7 cellular contexts compared by ENCODE assay signal in the genomic region with DNA sequence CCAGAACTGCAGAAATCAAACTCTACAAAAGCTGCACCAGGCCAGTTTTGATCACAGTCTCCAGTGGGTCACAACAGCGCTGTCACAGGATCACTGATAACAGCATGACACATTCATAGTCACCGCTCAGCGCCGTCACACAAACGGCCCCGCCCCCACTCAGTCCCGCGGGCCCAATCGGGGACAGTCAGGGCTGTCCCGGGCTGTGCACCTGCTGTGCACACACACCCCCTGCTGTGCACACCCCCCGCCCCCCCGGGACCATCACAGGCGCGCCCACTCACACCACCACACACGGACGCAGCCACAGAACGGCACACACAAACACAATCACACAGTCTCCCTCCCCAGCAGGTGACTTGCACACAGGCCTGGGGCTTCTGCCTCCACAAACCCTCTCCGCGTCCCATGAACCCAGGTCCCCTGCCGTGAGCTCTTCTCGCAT. TPM values are rescaled to one million over a fixed set of nuclear protein-coding genes. Genes with fewer than 3 reads are reported as not detected.
DNase-seq lines count a peak whose midpoint lies in the region; ATAC-seq and TF ChIP-seq lines count a peak whose summit lies in the region.

No MANE protein-coding gene starts in this region.

- H3K9me3 ChIP-seq in SJCRH30 (replicated peaks) (peaks cover 2% of the 10 kb centered on the region; the same call in 1 of the 2 replicates), cardiac muscle cell (ENCODE audit: low read depth) (no peaks in the 10 kb centered on the region), parathyroid adenoma (ENCODE audit: control insufficient read depth, low read length) (no peaks in the 10 kb centered on the region), transverse colon (peaks cover 0 to 9% of the 10 kb centered on the region in 2 donors)

- TF ChIP-seq EP300 in transverse colon (IDR thresholded peaks at IDR 0.05; ENCODE audit: low read depth) = no peak

- no peak for TF ChIP-seq CTCF in cardiac muscle cell (IDR thresholded peaks at IDR 0.05; ENCODE audit: low read depth, low read length)
- TF ChIP-seq CTCF in parathyroid adenoma (IDR thresholded peaks at IDR 0.05) = no peak
- no peak for TF ChIP-seq CTCF in transverse colon (IDR thresholded peaks at IDR 0.05)

- TF ChIP-seq POLR2A in transverse colon (IDR thresholded peaks at IDR 0.05) = no peak

- H3K79me2 ChIP-seq in parathyroid adenoma = no peaks in the 10 kb centered on the region

- H3K36me3 ChIP-seq in SJCRH30 (peaks cover 3% of the 10 kb centered on the region), cardiac muscle cell (peaks cover 16% of the 10 kb centered on the region), parathyroid adenoma (ENCODE audit: control insufficient read depth, insufficient read depth, low read length) (no peaks in the 10 kb centered on the region), transverse colon (no peaks in the 10 kb centered on the region)

- DNase-seq in SJCRH30 (peak; percentile 53 to 65), cardiac muscle cell (ENCODE audit: low read depth in 1 of 2, low spot score in 1 of 2) (peak; percentile 20 to 70), transverse colon (peak; percentile 38)
- DNase-seq in activated naive CD4-positive, alpha-beta T cell treated with Interleukin-2 at 50 U/mL for 16 hours = peak; percentile 91

- no peak overlapping the region for H3K9ac ChIP-seq in parathyroid adenoma

- intact Hi-C loops in transverse colon (cut with DNase I; ENCODE audit: low total_unique reads) = no loop called here

- H2AFZ ChIP-seq in parathyroid adenoma = peak overlapping the region; percentile 91

- H3K4me1 ChIP-seq in SJCRH30 = no peaks in the 10 kb centered on the region
- H3K4me1 ChIP-seq in cardiac muscle cell (ENCODE audit: low read depth) = peaks cover 6% of the 10 kb centered on the region
- peaks cover 2% of the 10 kb centered on the region for H3K4me1 ChIP-seq in parathyroid adenoma
- H3K4me1 ChIP-seq in transverse colon = peaks cover 0 to 9% (median 3%) of the 10 kb centered on the region in 4 donors

- no peaks in the 10 kb centered on the region for H3K27me3 ChIP-seq in SJCRH30
- no peaks in the 10 kb centered on the region for H3K27me3 ChIP-seq in cardiac muscle cell
- no peaks in the 10 kb centered on the region for H3K27me3 ChIP-seq in parathyroid adenoma (ENCODE audit: control insufficient read depth, insufficient read depth, low read length)
- H3K27me3 ChIP-seq in transverse colon = no peaks in the 10 kb centered on the region

- H3K4me3 ChIP-seq in SJCRH30 (peak overlapping the region; percentile 71), cardiac muscle cell (peak overlapping the region; percentile 61), parathyroid adenoma (ENCODE audit: low read depth, low read length) (peak overlapping the region; percentile 91), transverse colon (peak overlapping the region; percentile 43 to 58 (median 48))

- 12% methylated on average over 21 of the region's 21 CpGs; no CpG with 5 or more reads in 1 of the 2 donors for WGBS in transverse colon (ENCODE audit: low coverage in 1 of 2), 2 donors

- peak overlapping the region; percentile 99 for H3K4me2 ChIP-seq in parathyroid adenoma (ENCODE audit: low read length)

- ATAC-seq in GM18868 (IDR thresholded peaks at IDR 0.05; ENCODE audit: unreplicated experiment) (peak; percentile 78), HG03135 (IDR thresholded peaks at IDR 0.05; ENCODE audit: unreplicated experiment) (peak; percentile 68)

- H3K27ac ChIP-seq in SJCRH30 (peak overlapping the region; percentile 56), cardiac muscle cell (peak overlapping the region; percentile 80), parathyroid adenoma (no peak overlapping the region), transverse colon (peak overlapping the region; percentile 77 to 80 (median 78))

- in situ Hi-C loops in transverse colon (cut with MboI; ENCODE audit: low pct_ligation_motif_present in 1 of 4, low pct_unique_long_range_greater_than_20kb in 1 of 4, low sequenced_read_pairs in 3 of 4) = no loop called here

RNA-seq across cellular contexts. Expression of gene ZNF382, which starts 0.4 kb away (rescaled TPM):
- total RNA-seq in SJCRH30 (2014; rRNA removed; shearing (Covaris generic)) = 13.3 and 16.5 TPM in 2 replicates
- total RNA-seq in cardiac muscle cell = 30.0 and 57.8 TPM in 2 replicates
- 14.5 and 30.3 TPM in 2 replicates for polyA plus RNA-seq in cardiac muscle cell
- total RNA-seq in transverse colon = 1 to 10 TPM in 2 of 4 donors, under 1 TPM in 1, not detected in 1; 0.40 to 2.5 (median 2.0) TPM

RNA-seq across cellular contexts. Expression of gene ZNF529, which starts 31.6 kb away (rescaled TPM):
- total RNA-seq in SJCRH30 (2014; rRNA removed; shearing (Covaris generic)) = 12.6 and 16.9 TPM in 2 replicates
- total RNA-seq in cardiac muscle cell = 18.6 and 19.2 TPM in 2 replicates
- polyA plus RNA-seq in cardiac muscle cell = 10.9 and 16.5 TPM in 2 replicates
- total RNA-seq in transverse colon = 1 to 10 TPM; 1.8 to 8.3 (median 4.9) TPM

Comparison
In these comparisons a context has a peak if more than half of its experiments do, and no peak if none do; other contexts are left out.
1. DNase-seq: peak in every context shown above with its lines; median percentile 91 in activated naive CD4-positive, alpha-beta T cell treated with Interleukin-2 at 50 U/mL for 16 hours; 59 in SJCRH30; 45 in cardiac muscle cell; 38 in transverse colon.